Comparison of ENCODE assay signal across 14 cellular contexts in genomic region chr1:89779541-89779940, GRCh38. TPM values are rescaled to one million over a fixed set of nuclear protein-coding genes. Genes with fewer than 3 reads are reported as not detected.
DNase-seq lines count a peak whose midpoint lies in the region; ATAC-seq and TF ChIP-seq lines count a peak whose summit lies in the region.
"Had no signal": no experiment of that assay in that cellular context is flagged by ENCODE, and none has a peak within 500 bp of the region (broad histone marks: within the 10 kb centered on the region; RNA-seq: fewer than 3 reads in every experiment).

No MANE protein-coding gene starts in this region.

- H3K36me3 ChIP-seq in breast epithelium = no peaks in the 10 kb centered on the region

- DNase-seq in activated CD4-positive, alpha-beta T cell treated with anti-CD3 and anti-CD28 coated beads for 48 hours = peak; percentile 59
- no peak for DNase-seq in activated CD4-positive, alpha-beta T cell treated with anti-CD3 and anti-CD28 coated beads, Interleukin-2, amount 10 ng/mL, durations not matched to agents 7 days and 5 days
- DNase-seq in stimulated activated CD4-positive, alpha-beta T cell treated with anti-CD3 and anti-CD28 coated beads, Interleukin-15, amount 100 ng/mL, for 24 hours = peak; percentile 57
- no peak for DNase-seq in stimulated activated CD4-positive, alpha-beta T cell treated with anti-CD3 and anti-CD28 coated beads, Interleukin-1b, Interleukin-23, amount 100 ng/mL, for 48 hours
- no peak for DNase-seq in activated naive CD8-positive, alpha-beta T cell treated with anti-CD3 and anti-CD28 coated beads for 36 hours
- no peak for DNase-seq in breast epithelium (ENCODE audit: low spot score in 2 of 2)
- DNase-seq: 8988T, DND-41, MV-4-11, NCI-H1694 treated with DMSO at 0.1 percent for 48 hours had no signal

- no peaks in the 10 kb centered on the region for H3K4me1 ChIP-seq in breast epithelium

- no peak for TF ChIP-seq CTCF in breast epithelium (IDR thresholded peaks at IDR 0.05)

- H3K4me1 Mint-ChIP-seq in activated CD4-positive, alpha-beta T cell treated with anti-CD3 and anti-CD28 coated beads, Interleukin-2, amount 10 ng/mL, durations not matched to agents 7 days and 5 days = peaks cover 32% of the 10 kb centered on the region
- peaks cover 65% of the 10 kb centered on the region for H3K4me1 Mint-ChIP-seq in activated naive CD8-positive, alpha-beta T cell treated with anti-CD3 and anti-CD28 coated beads for 36 hours
- H3K4me1 Mint-ChIP-seq in stimulated activated naive CD8-positive, alpha-beta T cell treated with anti-CD3 and anti-CD28 coated beads, Interleukin-15, Interleukin-2, amounts not matched to agents 100 ng/mL and 50 ng/mL, for 24 hours (ENCODE audit: low read depth) = peaks cover 69% of the 10 kb centered on the region

- POLR2A ChIA-PET in activated CD4-positive, alpha-beta T cell treated with anti-CD3 and anti-CD28 coated beads, Interleukin-2, amount 10 ng/mL, durations not matched to agents 7 days and 5 days (lab: Charles Lee) = no interaction called here

- H3K4me3 ChIP-seq in breast epithelium = no peak overlapping the region

- no peak for TF ChIP-seq POLR2A in breast epithelium (IDR thresholded peaks at IDR 0.05)

- H3K9me3 Mint-ChIP-seq in activated CD4-positive, alpha-beta T cell treated with anti-CD3 and anti-CD28 coated beads, Interleukin-2, amount 10 ng/mL, durations not matched to agents 7 days and 5 days = peaks cover 3% of the 10 kb centered on the region
- no peaks in the 10 kb centered on the region for H3K9me3 Mint-ChIP-seq in activated naive CD8-positive, alpha-beta T cell treated with anti-CD3 and anti-CD28 coated beads for 36 hours
- H3K9me3 Mint-ChIP-seq in stimulated activated naive CD8-positive, alpha-beta T cell treated with anti-CD3 and anti-CD28 coated beads, Interleukin-15, Interleukin-2, amounts not matched to agents 100 ng/mL and 50 ng/mL, for 24 hours = no peaks in the 10 kb centered on the region

- no peaks in the 10 kb centered on the region for H3K27me3 ChIP-seq in breast epithelium

- no peaks in the 10 kb centered on the region for H3K27me3 Mint-ChIP-seq in activated CD4-positive, alpha-beta T cell treated with anti-CD3 and anti-CD28 coated beads, Interleukin-2, amount 10 ng/mL, durations not matched to agents 7 days and 5 days
- H3K27me3 Mint-ChIP-seq in activated naive CD8-positive, alpha-beta T cell treated with anti-CD3 and anti-CD28 coated beads for 36 hours = no peaks in the 10 kb centered on the region
- no peaks in the 10 kb centered on the region for H3K27me3 Mint-ChIP-seq in stimulated activated naive CD8-positive, alpha-beta T cell treated with anti-CD3 and anti-CD28 coated beads, Interleukin-15, Interleukin-2, amounts not matched to agents 100 ng/mL and 50 ng/mL, for 24 hours

- no peak overlapping the region for H3K4me3 Mint-ChIP-seq in activated CD4-positive, alpha-beta T cell treated with anti-CD3 and anti-CD28 coated beads, Interleukin-2, amount 10 ng/mL, durations not matched to agents 7 days and 5 days
- no peak overlapping the region for H3K4me3 Mint-ChIP-seq in activated naive CD8-positive, alpha-beta T cell treated with anti-CD3 and anti-CD28 coated beads for 36 hours
- H3K4me3 Mint-ChIP-seq in stimulated activated naive CD8-positive, alpha-beta T cell treated with anti-CD3 and anti-CD28 coated beads, Interleukin-15, Interleukin-2, amounts not matched to agents 100 ng/mL and 50 ng/mL, for 24 hours = peak overlapping the region; percentile 30

- intact Hi-C loops in breast epithelium (cut with DNase I; ENCODE audit: low total_unique reads) = no loop called here

- CTCF ChIA-PET in activated CD4-positive, alpha-beta T cell treated with anti-CD3 and anti-CD28 coated beads, Interleukin-2, amount 10 ng/mL, durations not matched to agents 7 days and 5 days (lab: Charles Lee) = interaction anchor here (1.1 kb wide), 1 partner anchor 13 kb away, joined by 3 read pairs; no protein-coding TSS in a partner anchor

- H3K9me3 ChIP-seq in breast epithelium = no peaks in the 10 kb centered on the region

- H3K27ac ChIP-seq in breast epithelium = no peak overlapping the region
- H3K27ac ChIP-seq: KMS-11 had no signal

- H3K36me3 Mint-ChIP-seq in activated CD4-positive, alpha-beta T cell treated with anti-CD3 and anti-CD28 coated beads, Interleukin-2, amount 10 ng/mL, durations not matched to agents 7 days and 5 days (ENCODE audit: low read depth) = no peaks in the 10 kb centered on the region
- H3K36me3 Mint-ChIP-seq in activated naive CD8-positive, alpha-beta T cell treated with anti-CD3 and anti-CD28 coated beads for 36 hours = peaks cover 7% of the 10 kb centered on the region
- H3K36me3 Mint-ChIP-seq in stimulated activated naive CD8-positive, alpha-beta T cell treated with anti-CD3 and anti-CD28 coated beads, Interleukin-15, Interleukin-2, amounts not matched to agents 100 ng/mL and 50 ng/mL, for 24 hours (ENCODE audit: low read depth) = no peaks in the 10 kb centered on the region

- no peak overlapping the region for H3K27ac Mint-ChIP-seq in activated CD4-positive, alpha-beta T cell treated with anti-CD3 and anti-CD28 coated beads, Interleukin-2, amount 10 ng/mL, durations not matched to agents 7 days and 5 days
- peak overlapping the region; percentile 99 for H3K27ac Mint-ChIP-seq in activated naive CD8-positive, alpha-beta T cell treated with anti-CD3 and anti-CD28 coated beads for 36 hours
- peak overlapping the region; percentile 99 for H3K27ac Mint-ChIP-seq in stimulated activated naive CD8-positive, alpha-beta T cell treated with anti-CD3 and anti-CD28 coated beads, Interleukin-15, Interleukin-2, amounts not matched to agents 100 ng/mL and 50 ng/mL, for 24 hours

- no peak for ATAC-seq in HG03139 (IDR thresholded peaks at IDR 0.05; ENCODE audit: unreplicated experiment)
- ATAC-seq: Panc1 had no signal

RNA-seq across cellular contexts. Expression of gene LRRC8D, which starts 41.3 kb away (rescaled TPM):
- 10 to 100 TPM; 31.8 to 41.0 TPM for total RNA-seq in activated CD4-positive, alpha-beta T cell treated with anti-CD3 and anti-CD28 coated beads, Interleukin-2, amount 10 ng/mL, durations not matched to agents 7 days and 5 days
- total RNA-seq in activated naive CD8-positive, alpha-beta T cell treated with anti-CD3 and anti-CD28 coated beads for 36 hours = 10 to 100 TPM; 37.7 to 41.2 TPM
- total RNA-seq in breast epithelium = 10 to 100 TPM in 2 of 3 donors, 1 to 10 TPM in 1; 9.2 to 22.8 (median 11.7) TPM

Comparison
In these comparisons a context has a peak if more than half of its experiments do, and no peak if none do; other contexts are left out.
1. DNase-seq: peak in activated CD4-positive, alpha-beta T cell treated with anti-CD3 and anti-CD28 coated beads for 48 hours (single experiment) and stimulated activated CD4-positive, alpha-beta T cell treated with anti-CD3 and anti-CD28 coated beads, Interleukin-15, amount 100 ng/mL, for 24 hours (single experiment); none in activated CD4-positive, alpha-beta T cell treated with anti-CD3 and anti-CD28 coated beads, Interleukin-2, amount 10 ng/mL, durations not matched to agents 7 days and 5 days (single experiment), stimulated activated CD4-positive, alpha-beta T cell treated with anti-CD3 and anti-CD28 coated beads, Interleukin-1b, Interleukin-23, amount 100 ng/mL, for 48 hours (single experiment), activated naive CD8-positive, alpha-beta T cell treated with anti-CD3 and anti-CD28 coated beads for 36 hours (single experiment) and breast epithelium (0 of 2).